Comparison of ENCODE assay signal across 20 cellular contexts in the genomic region with DNA sequence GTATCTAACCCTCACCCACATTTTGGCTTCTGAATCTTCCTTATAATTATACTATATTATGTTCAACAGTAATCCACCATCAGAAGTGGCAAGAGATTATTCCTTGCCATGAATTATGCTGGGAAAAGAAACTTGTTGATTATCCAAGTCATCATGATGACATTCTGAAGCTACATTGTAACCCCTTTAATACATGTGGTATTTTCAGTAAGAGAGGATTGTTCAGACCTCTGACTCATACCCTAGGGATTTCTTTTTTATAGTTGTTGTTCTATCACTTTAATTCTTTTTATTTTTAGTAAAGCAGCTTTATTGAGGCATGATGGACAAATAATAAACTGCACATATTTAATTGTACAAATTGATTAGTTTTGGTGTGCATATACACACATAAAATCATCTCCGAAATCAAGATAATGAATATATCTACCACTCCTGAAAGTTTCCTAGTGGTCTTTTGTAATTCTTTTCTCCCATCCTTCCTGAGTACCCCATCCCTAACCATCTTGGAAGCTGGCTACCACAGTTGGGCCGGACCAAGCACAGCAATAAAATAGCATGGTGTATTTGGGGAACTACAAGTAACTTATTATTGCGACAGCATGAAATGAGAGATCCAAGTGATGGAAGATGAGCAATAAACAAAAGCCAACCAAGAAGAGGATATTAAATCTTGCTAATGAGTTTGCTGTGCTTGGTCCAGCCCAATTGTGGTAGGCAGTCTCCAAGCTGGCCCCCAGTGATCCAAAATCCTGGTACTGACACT.
DNase-seq lines count a peak whose midpoint lies in the region; ATAC-seq and TF ChIP-seq lines count a peak whose summit lies in the region.
"Had no signal": no experiment of that assay in that cellular context is flagged by ENCODE, and none has a peak within 500 bp of the region (broad histone marks: within the 10 kb centered on the region; RNA-seq: fewer than 3 reads in every experiment).

No MANE protein-coding gene starts in this region.

- no peaks in the 10 kb centered on the region for H3K9me3 Mint-ChIP-seq in HFFc6
- H3K9me3 Mint-ChIP-seq: central memory CD8-positive, alpha-beta T cell; effector memory CD8-positive, alpha-beta T cell; IgD-negative memory B cell had no signal

- TF ChIP-seq CTCF in HFFc6 (IDR thresholded peaks at IDR 0.05) (no peak), mammary epithelial cell (conservative IDR thresholded peaks at IDR 0.05 in 1 of 2, IDR thresholded peaks at IDR 0.05 in 1 of 2; ENCODE audit: extremely low read depth in 1 of 2, insufficient read depth in 1 of 2, low read depth in 1 of 2, low read length in 2 of 2) (no peak)

- dilution Hi-C loops in mammary epithelial cell (cut with HindIII; ENCODE audit: low sequenced_read_pairs): no loop called here

- H3K36me3 ChIP-seq in mammary epithelial cell (ENCODE audit: insufficient read depth, low read length): no peaks in the 10 kb centered on the region
- H3K36me3 ChIP-seq: stomach had no signal

- no peak overlapping the region for H3K27ac ChIP-seq in mammary epithelial cell (ENCODE audit: insufficient read depth, low read depth, low read length)
- H3K27ac ChIP-seq: stomach had no signal

- H4K20me1 ChIP-seq in mammary epithelial cell (ENCODE audit: insufficient read depth, low read length): no peaks in the 10 kb centered on the region

- H3K9ac ChIP-seq in mammary epithelial cell (ENCODE audit: insufficient read depth, low read length): no peak overlapping the region

- no peak overlapping the region for H3K4me2 ChIP-seq in mammary epithelial cell (ENCODE audit: insufficient read depth, low read depth, low read length)

- no TSS peak for BruUV-seq in mammary epithelial cell (replicated peaks; lab: Mats Ljungman, UMichigan)

- peaks cover 31% of the 10 kb centered on the region for H3K4me1 Mint-ChIP-seq in HFFc6 (ENCODE audit: low read depth)
- H3K4me1 Mint-ChIP-seq: central memory CD8-positive, alpha-beta T cell; IgD-negative memory B cell had no signal

- CTCF ChIA-PET in mammary epithelial cell (lab: Charles Lee; ENCODE audit: low non-redundant PET): interaction anchor here (0.6 kb wide), 1 partner anchor 250 kb away, joined by 4 read pairs; no protein-coding TSS in a partner anchor

- H3K79me2 ChIP-seq in mammary epithelial cell (ENCODE audit: insufficient read depth, low read length): no peaks in the 10 kb centered on the region

- no peak overlapping the region for H2AFZ ChIP-seq in mammary epithelial cell (ENCODE audit: low read depth, low read length)

- no peaks in the 10 kb centered on the region for H3K4me1 ChIP-seq in mammary epithelial cell (ENCODE audit: insufficient read depth, low read length)
- H3K4me1 ChIP-seq: stomach had no signal

- intact Hi-C loops in mammary epithelial cell (cut with micrococcal nuclease) (no loop called here), Right ventricle myocardium inferior (cut with DNase I) (no loop called here)

- H3K4me3 ChIP-seq in mammary epithelial cell (replicated peaks in 1 of 3; ENCODE audit: insufficient read depth in 1 of 3, low read depth in 2 of 3, low read length in 3 of 3): no peak overlapping the region
- H3K4me3 ChIP-seq: lung, stomach had no signal

- no peaks in the 10 kb centered on the region for H3K9me3 ChIP-seq in mammary epithelial cell (replicated peaks; ENCODE audit: insufficient read depth, low read length)
- H3K9me3 ChIP-seq: stomach had no signal

- in situ Hi-C loops in mammary epithelial cell (cut with MboI; ENCODE audit: low sequenced_read_pairs in 2 of 2): no loop called here

- ATAC-seq in HG03135 (IDR thresholded peaks at IDR 0.05; ENCODE audit: unreplicated experiment): no peak
- no peak for ATAC-seq in Right ventricle myocardium inferior
- ATAC-seq in HG03521 (IDR thresholded peaks at IDR 0.05; ENCODE audit: unreplicated experiment): no peak
- ATAC-seq: effector memory CD8-positive, alpha-beta T cell; natural killer cell treated with Interleukin-12 subunit alpha and Interleukin-12 subunit beta and Interleukin-15 and Interleukin-18, amount 100 ng/mL, for 72 hours; Panc1 had no signal

- no peaks in the 10 kb centered on the region; the same call in 1 of the 2 replicates for H3K27me3 Mint-ChIP-seq in HFFc6 (ENCODE audit: insufficient read depth)
- H3K27me3 Mint-ChIP-seq: effector memory CD8-positive, alpha-beta T cell; IgD-negative memory B cell; natural killer cell treated with Interleukin-12 subunit alpha and Interleukin-12 subunit beta and Interleukin-15 and Interleukin-18, amount 100 ng/mL, for 72 hours had no signal

- peak; percentile 54 for DNase-seq in AG08395 (ENCODE audit: low spot score)
- peak; percentile 35 for DNase-seq in HFFc6
- peak; percentile 37 for DNase-seq in mammary epithelial cell
- peak; percentile 50 for DNase-seq in kidney glomerular epithelial cell (lab: John Stamatoyannopoulos, UW)
- no peak for DNase-seq in NCI-H1436 treated with DMSO at 0.1 percent for 48 hours (lab: John Stamatoyannopoulos, UW)
- no peak for DNase-seq in Right ventricle myocardium inferior (ENCODE audit: missing footprints)
- DNase-seq: activated T-cell treated with anti-CD3 and anti-CD28 coated beads, Interleukin-2, amount 50 U/mL, for 1 hour; effector memory CD8-positive, alpha-beta T cell; GDM1; NCI-H2107; NCI-H748 treated with DMSO at 0.1 percent for 48 hours; stomach had no signal

- H3K27ac Mint-ChIP-seq in HFFc6: no peak overlapping the region
- H3K27ac Mint-ChIP-seq: activated naive CD8-positive, alpha-beta T cell; effector memory CD8-positive, alpha-beta T cell; natural killer cell treated with Interleukin-12 subunit alpha and Interleukin-12 subunit beta and Interleukin-15 and Interleukin-18, amount 100 ng/mL, for 72 hours had no signal

- no peaks in the 10 kb centered on the region for H3K27me3 ChIP-seq in mammary epithelial cell (ENCODE audit: insufficient read depth, low read length)
- H3K27me3 ChIP-seq: stomach had no signal

- H3K4me3 Mint-ChIP-seq in HFFc6: no peak overlapping the region
- H3K4me3 Mint-ChIP-seq: activated naive CD8-positive, alpha-beta T cell; central memory CD8-positive, alpha-beta T cell; effector memory CD8-positive, alpha-beta T cell; IgD-negative memory B cell; natural killer cell treated with Interleukin-12 subunit alpha and Interleukin-12 subunit beta and Interleukin-15 and Interleukin-18, amount 100 ng/mL, for 72 hours had no signal

- WGBS in mammary epithelial cell (ENCODE audit: low coverage, missing lambda C conversion rate): 81% methylated on average over 3 of the region's 3 CpGs

- H3K36me3 Mint-ChIP-seq in HFFc6 (ENCODE audit: low read depth): no peaks in the 10 kb centered on the region
- H3K36me3 Mint-ChIP-seq: IgD-negative memory B cell; natural killer cell treated with Interleukin-12 subunit alpha and Interleukin-12 subunit beta and Interleukin-15 and Interleukin-18, amount 100 ng/mL, for 72 hours had no signal

Comparison
In these comparisons a context has a peak if more than half of its experiments do, and no peak if none do; other contexts are left out.
1. DNase-seq: peak in AG08395 (single experiment), HFFc6 (single experiment), mammary epithelial cell (single experiment) and kidney glomerular epithelial cell (single experiment); none in NCI-H1436 treated with DMSO at 0.1 percent for 48 hours (single experiment) and Right ventricle myocardium inferior (single experiment).